In genomic region chr21:39891863-39892262, GRCh38 we compare ENCODE assay signal across 14 cellular contexts. TPM values are rescaled to one million over a fixed set of nuclear protein-coding genes. Genes with fewer than 3 reads are reported as not detected.
"Had no signal": no experiment of that assay in that cellular context is flagged by ENCODE, and none has a peak within 500 bp of the region (broad histone marks: within the 10 kb centered on the region; RNA-seq: fewer than 3 reads in every experiment).

No MANE protein-coding gene starts in this region.

RNA-seq across cellular contexts. Expression of gene PCP4, which starts 24.6 kb away (rescaled TPM):
- total RNA-seq: activated B cell treated with CpG ODN at 0.5 μM for 24 hours; activated CD4-positive, alpha-beta memory T cell treated with anti-CD3 and anti-CD28 coated beads for 36 hours; activated CD4-positive, alpha-beta memory T cell treated with anti-CD3 and anti-CD28 coated beads, Interleukin-2, amount 10 ng/mL, durations not matched to agents 7 days and 5 days; activated CD4-positive, alpha-beta T cell treated with anti-CD3 and anti-CD28 coated beads for 36 hours; activated CD4-positive, alpha-beta T cell treated with anti-CD3 and anti-CD28 coated beads, Interleukin-2, amount 10 ng/mL, durations not matched to agents 24 days and 14 days; activated CD4-positive, alpha-beta T cell treated with anti-CD3 and anti-CD28 coated beads, Interleukin-2, amount 10 ng/mL, durations not matched to agents 7 days and 5 days; activated CD8-positive, alpha-beta memory T cell treated with anti-CD3 and anti-CD28 coated beads for 36 hours; activated CD8-positive, alpha-beta memory T cell treated with anti-CD3 and anti-CD28 coated beads, Interleukin-2, amount 10 ng/mL, durations not matched to agents 7 days and 5 days; activated CD8-positive, alpha-beta T cell treated with anti-CD3 and anti-CD28 coated beads for 36 hours; activated CD8-positive, alpha-beta T cell treated with anti-CD3 and anti-CD28 coated beads, Interleukin-2, amount 10 ng/mL, durations not matched to agents 7 days and 5 days; T-cell; T-helper 1 cell treated with Interleukin-12 subunit alpha and Interleukin-12 subunit beta and Interleukin-4 antibody, amounts not matched to agents 30 ng/mL and 1 ng/mL, for 36 hours; T-helper 17 cell; T-helper 2 cell treated with Interferon-gamma antibody and Interleukin-4, amounts not matched to agents 100 ng/mL and 5 ng/mL, for 36 hours had no signal
